ENCODE assay signal across 32 cellular contexts in the genomic region with DNA sequence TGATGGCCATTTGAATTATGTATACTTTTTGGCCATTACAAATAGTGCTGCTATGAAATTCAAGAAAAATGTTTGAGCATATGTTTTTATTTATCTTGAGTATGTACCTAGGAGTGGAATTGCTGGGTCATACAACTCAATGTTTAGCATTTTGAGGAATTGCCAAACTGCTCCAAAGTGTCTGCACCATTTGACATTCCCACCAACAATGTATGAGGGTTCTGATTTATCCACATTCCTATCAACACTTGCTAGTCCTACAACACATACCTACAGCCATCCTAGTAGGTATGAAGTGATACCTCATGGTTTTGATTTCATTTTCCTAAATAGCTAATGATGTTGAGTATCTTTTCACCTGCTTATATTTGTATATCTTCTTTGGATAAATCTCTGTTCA.
"Had no signal": no experiment of that assay in that cellular context is flagged by ENCODE, and none has a peak within 500 bp of the region (broad histone marks: within the 10 kb centered on the region; RNA-seq: fewer than 3 reads in every experiment).

No MANE protein-coding gene starts in this region.

- ATAC-seq: activated naive CD4-positive, alpha-beta T cell treated with anti-CD3 and anti-CD28 coated beads, Interleukin-2, amount 50 U/mL, for 72 hours; activated naive CD8-positive, alpha-beta T cell treated with anti-CD3 and anti-CD28 coated beads, Interleukin-2, amount 50 U/mL, for 24 hours; activated T-cell treated with anti-CD3 and anti-CD28 coated beads, Interleukin-2, amount 50 U/mL, for 4 hours; activated T-cell treated with anti-CD3 and anti-CD28 coated beads, Interleukin-2, amount 50 U/mL, for 72 hours; activated T-helper 17 cell treated with anti-CD3 and anti-CD28 coated beads, Interleukin-2, amount 50 U/mL, for 72 hours; body of pancreas had no signal

- H3K4me3 ChIP-seq: adrenal gland, ascending aorta, body of pancreas, breast epithelium, cardiac muscle cell had no signal

- H3K4me1 ChIP-seq: body of pancreas, breast epithelium had no signal

- H3K27ac ChIP-seq: adrenal gland, body of pancreas, brain microvascular endothelial cell, breast epithelium, cardiac muscle cell had no signal

- H3K9me3 ChIP-seq: adrenal gland, ascending aorta, body of pancreas, breast epithelium had no signal

- FAIRE-seq: bronchial epithelial cell had no signal

- H3K36me3 ChIP-seq: adrenal gland, ascending aorta, brain microvascular endothelial cell, breast epithelium, cardiac muscle cell had no signal

- H3K27me3 ChIP-seq: adrenal gland, ascending aorta, body of pancreas, brain microvascular endothelial cell, breast epithelium, cardiac muscle cell had no signal

- DNase-seq: activated effector memory CD4-positive, alpha-beta T cell treated with anti-CD3 and anti-CD28 coated beads, Interleukin-2, amount 50 U/mL, for 16 hours; activated effector memory CD4-positive, alpha-beta T cell treated with Interleukin-2 at 50 U/mL for 16 hours; activated gamma-delta T cell; activated gamma-delta T cell treated with Interleukin-2 at 50 U/mL for 16 hours; activated naive CD4-positive, alpha-beta T cell; activated naive CD4-positive, alpha-beta T cell treated with anti-CD3 and anti-CD28 coated beads for 36 hours; activated naive CD4-positive, alpha-beta T cell treated with anti-CD3 and anti-CD28 coated beads, Interleukin-2, amount 10 ng/mL, durations not matched to agents 7 days and 5 days; activated naive CD4-positive, alpha-beta T cell treated with anti-CD3 and anti-CD28 coated beads, Interleukin-2, amount 50 U/mL, for 16 hours; activated naive CD4-positive, alpha-beta T cell treated with Interleukin-2 at 50 U/mL for 16 hours; activated naive CD8-positive, alpha-beta T cell treated with anti-CD3 and anti-CD28 coated beads for 36 hours; activated naive CD8-positive, alpha-beta T cell treated with anti-CD3 and anti-CD28 coated beads, Interleukin-2, amount 10 ng/mL, durations not matched to agents 7 days and 5 days; activated naive CD8-positive, alpha-beta T cell treated with anti-CD3 and anti-CD28 coated beads, Interleukin-2, amount 50 U/mL, for 24 hours; activated T-cell treated with anti-CD3 and anti-CD28 coated beads, Interleukin-2, amount 50 U/mL, for 24 hours; activated T-cell treated with anti-CD3 and anti-CD28 coated beads, Interleukin-2, amount 50 U/mL, for 4 hours; activated T-cell treated with anti-CD3 and anti-CD28 coated beads, Interleukin-2, amount 50 U/mL, for 48 hours; activated T-cell treated with anti-CD3 and anti-CD28 coated beads, Interleukin-2, amount 50 U/mL, for 72 hours; adrenal gland; amniotic stem cell; amygdala; anterior cingulate cortex; aorta; body of pancreas; brain microvascular endothelial cell; caudate nucleus; central memory CD4-positive, alpha-beta T cell; cerebellar nuclear complex had no signal
